Comparison of ENCODE assay signal across 34 cellular contexts in genomic region chr11:127281534-127281933, GRCh38.
"Had no signal": no experiment of that assay in that cellular context is flagged by ENCODE, and none has a peak within 500 bp of the region (broad histone marks: within the 10 kb centered on the region; RNA-seq: fewer than 3 reads in every experiment).

No MANE protein-coding gene starts in this region.

- H3K27ac ChIP-seq: adrenal gland, body of pancreas, brain microvascular endothelial cell, breast epithelium, VCaP had no signal

- FAIRE-seq: astrocyte, colon, TTC549 had no signal

- H3K9me3 ChIP-seq: adrenal gland, body of pancreas, breast epithelium had no signal

- DNase-seq: activated B cell treated with CpG ODN at 0.5 μM for 24 hours; activated CD4-positive, alpha-beta memory T cell treated with anti-CD3 and anti-CD28 coated beads for 36 hours; activated CD4-positive, alpha-beta T cell treated with anti-CD3 and anti-CD28 coated beads for 4 hours; activated CD4-positive, alpha-beta T cell treated with anti-CD3 and anti-CD28 coated beads, Interleukin-2, amount 10 ng/mL, durations not matched to agents 24 days and 14 days; activated CD4-positive, alpha-beta T cell treated with anti-CD3 and anti-CD28 coated beads, Interleukin-2, amount 50 U/mL, for 1 hour; activated CD4-positive, alpha-beta T cell treated with anti-CD3 and anti-CD28 coated beads, Interleukin-2, amount 50 U/mL, for 4 hours; activated CD4-positive, CD25-positive, alpha-beta regulatory T cell treated with anti-CD3 and anti-CD28 coated beads, Interleukin-2, amount 50 U/mL, for 72 hours; activated CD8-positive, alpha-beta memory T cell treated with anti-CD3 and anti-CD28 coated beads, Interleukin-2, amount 50 U/mL, for 4 hours; activated CD8-positive, alpha-beta T cell treated with anti-CD3 and anti-CD28 coated beads for 36 hours; activated effector memory CD4-positive, alpha-beta T cell treated with anti-CD3 and anti-CD28 coated beads, Interleukin-2, amount 50 U/mL, for 16 hours; activated gamma-delta T cell treated with Interleukin-2 at 50 U/mL for 16 hours; activated naive CD4-positive, alpha-beta T cell; activated naive CD4-positive, alpha-beta T cell treated with anti-CD3 and anti-CD28 coated beads for 36 hours; activated naive CD4-positive, alpha-beta T cell treated with anti-CD3 and anti-CD28 coated beads, Interleukin-2, amount 50 U/mL, for 16 hours; activated naive CD8-positive, alpha-beta T cell treated with anti-CD3 and anti-CD28 coated beads for 36 hours; activated T-cell treated with anti-CD3 and anti-CD28 coated beads for 4 hours; activated T-cell treated with anti-CD3 and anti-CD28 coated beads, Interleukin-2, amount 50 U/mL, for 1 hour; activated T-cell treated with anti-CD3 and anti-CD28 coated beads, Interleukin-2, amount 50 U/mL, for 4 hours; activated T-cell treated with anti-CD3 and anti-CD28 coated beads, Interleukin-2, amount 50 U/mL, for 72 hours; adrenal gland; amniotic stem cell; aorta; body of pancreas; brain microvascular endothelial cell; central memory CD4-positive, alpha-beta T cell; T-helper 2 cell; T-helper 9 cell had no signal

- H3K36me3 ChIP-seq: adrenal gland, brain microvascular endothelial cell, breast epithelium had no signal

- ATAC-seq: activated CD8-positive, alpha-beta T cell treated with anti-CD3 and anti-CD28 coated beads for 36 hours; activated naive CD4-positive, alpha-beta T cell treated with anti-CD3 and anti-CD28 coated beads, Interleukin-2, amount 50 U/mL, for 72 hours; activated T-cell treated with anti-CD3 and anti-CD28 coated beads, Interleukin-2, amount 50 U/mL, for 4 hours; activated T-cell treated with anti-CD3 and anti-CD28 coated beads, Interleukin-2, amount 50 U/mL, for 72 hours; activated T-helper 17 cell treated with anti-CD3 and anti-CD28 coated beads, Interleukin-2, amount 50 U/mL, for 72 hours; body of pancreas had no signal

- H3K4me1 ChIP-seq: adrenal gland, body of pancreas, breast epithelium had no signal

- H3K27me3 ChIP-seq: adrenal gland, body of pancreas, brain microvascular endothelial cell had no signal

- H3K4me3 ChIP-seq: adrenal gland, body of pancreas, breast epithelium had no signal
